Comparison of ENCODE assay signal across 1 cellular context in the genomic region with DNA sequence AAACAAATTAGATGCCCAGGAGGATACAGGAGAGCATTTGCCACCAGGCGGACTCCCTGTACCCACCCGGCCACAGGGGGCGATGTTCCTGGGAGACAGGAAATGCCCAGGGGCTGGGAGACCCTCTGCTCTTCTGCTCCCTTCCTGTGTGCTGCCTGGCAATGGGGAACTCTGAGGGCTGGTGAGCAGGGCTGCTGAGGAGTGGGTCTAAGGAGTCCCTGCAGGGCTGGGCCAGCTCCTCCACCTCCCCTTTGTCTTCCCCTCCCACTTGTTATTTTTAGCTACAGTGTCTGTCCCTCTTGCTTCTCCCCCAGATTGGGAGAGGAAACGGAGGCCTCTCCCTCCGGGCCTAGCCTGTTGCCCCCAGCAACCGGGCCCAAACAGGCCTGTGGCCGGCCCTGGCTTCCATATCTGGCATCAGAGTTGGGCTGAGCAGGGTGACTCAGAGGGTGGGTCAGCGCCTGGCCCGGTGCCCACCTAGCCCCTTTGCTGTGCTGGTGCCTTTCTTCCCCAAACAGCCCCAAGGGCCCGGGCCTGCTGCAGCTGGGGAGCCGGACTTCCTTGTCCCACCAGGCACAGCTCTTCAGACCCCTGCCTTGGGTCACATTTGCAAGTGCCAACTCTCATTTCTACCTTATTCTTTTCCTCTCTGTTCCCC.
TF ChIP-seq lines count a peak whose summit lies in the region.

No MANE protein-coding gene starts in this region.

TF ChIP-seq in A549, 52 proteins besides CTCF, POLR2A, EP300 and RAD21 (continued from another document):
- TF ChIP-seq, protein P1, sequence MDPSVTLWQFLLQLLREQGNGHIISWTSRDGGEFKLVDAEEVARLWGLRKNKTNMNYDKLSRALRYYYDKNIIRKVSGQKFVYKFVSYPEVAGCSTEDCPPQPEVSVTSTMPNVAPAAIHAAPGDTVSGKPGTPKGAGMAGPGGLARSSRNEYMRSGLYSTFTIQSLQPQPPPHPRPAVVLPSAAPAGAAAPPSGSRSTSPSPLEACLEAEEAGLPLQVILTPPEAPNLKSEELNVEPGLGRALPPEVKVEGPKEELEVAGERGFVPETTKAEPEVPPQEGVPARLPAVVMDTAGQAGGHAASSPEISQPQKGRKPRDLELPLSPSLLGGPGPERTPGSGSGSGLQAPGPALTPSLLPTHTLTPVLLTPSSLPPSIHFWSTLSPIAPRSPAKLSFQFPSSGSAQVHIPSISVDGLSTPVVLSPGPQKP (IDR thresholded peaks at IDR 0.05; ENCODE audit: low read depth, low read length) = no peak
- peak; percentile 58; the same call in 1 of the 2 replicates for TF ChIP-seq JUNB (IDR thresholded peaks at IDR 0.05)
- TF ChIP-seq ZFP36 (IDR thresholded peaks at IDR 0.05; ENCODE audit: borderline replicate concordance, partially characterized antibody) = no peak
- TF ChIP-seq, protein P2, sequence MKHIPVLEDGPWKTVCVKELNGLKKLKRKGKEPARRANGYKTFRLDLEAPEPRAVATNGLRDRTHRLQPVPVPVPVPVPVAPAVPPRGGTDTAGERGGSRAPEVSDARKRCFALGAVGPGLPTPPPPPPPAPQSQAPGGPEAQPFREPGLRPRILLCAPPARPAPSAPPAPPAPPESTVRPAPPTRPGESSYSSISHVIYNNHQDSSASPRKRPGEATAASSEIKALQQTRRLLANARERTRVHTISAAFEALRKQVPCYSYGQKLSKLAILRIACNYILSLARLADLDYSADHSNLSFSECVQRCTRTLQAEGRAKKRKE (CRISPR knock-in tag; IDR thresholded peaks at IDR 0.05; ENCODE audit: low read depth) = peak; percentile 63; the same call in 1 of the 2 replicates
- TF ChIP-seq SREBF2 (IDR thresholded peaks at IDR 0.05) = no peak
- TF ChIP-seq, protein P3, sequence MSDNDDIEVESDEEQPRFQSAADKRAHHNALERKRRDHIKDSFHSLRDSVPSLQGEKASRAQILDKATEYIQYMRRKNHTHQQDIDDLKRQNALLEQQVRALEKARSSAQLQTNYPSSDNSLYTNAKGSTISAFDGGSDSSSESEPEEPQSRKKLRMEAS (IDR thresholded peaks at IDR 0.05) = 0 out of 2 replicates have a peak, but pooled peaks have one; percentile 23
- 0 out of 2 replicates have a peak, but pooled peaks have one; percentile 68 for TF ChIP-seq FOSL2 (IDR thresholded peaks at IDR 0.05)
- peak; percentile 96 for TF ChIP-seq FOSL2 (CRISPR knock-in tag; IDR thresholded peaks at IDR 0.05)
- TF ChIP-seq RARB (CRISPR knock-in tag; IDR thresholded peaks at IDR 0.05) = peak; percentile 45; the same call in 1 of the 2 replicates
- peak in 1 of 2 experiments; percentile 69; a peak in 4 of 5 replicates for TF ChIP-seq JUN (IDR thresholded peaks at IDR 0.05)
- TF ChIP-seq RCOR1 (IDR thresholded peaks at IDR 0.05; ENCODE audit: low read depth, low read length) = no peak
- TF ChIP-seq ZC3H11A (IDR thresholded peaks at IDR 0.05) = no peak
